8 cellular contexts compared by ENCODE assay signal in the genomic region with DNA sequence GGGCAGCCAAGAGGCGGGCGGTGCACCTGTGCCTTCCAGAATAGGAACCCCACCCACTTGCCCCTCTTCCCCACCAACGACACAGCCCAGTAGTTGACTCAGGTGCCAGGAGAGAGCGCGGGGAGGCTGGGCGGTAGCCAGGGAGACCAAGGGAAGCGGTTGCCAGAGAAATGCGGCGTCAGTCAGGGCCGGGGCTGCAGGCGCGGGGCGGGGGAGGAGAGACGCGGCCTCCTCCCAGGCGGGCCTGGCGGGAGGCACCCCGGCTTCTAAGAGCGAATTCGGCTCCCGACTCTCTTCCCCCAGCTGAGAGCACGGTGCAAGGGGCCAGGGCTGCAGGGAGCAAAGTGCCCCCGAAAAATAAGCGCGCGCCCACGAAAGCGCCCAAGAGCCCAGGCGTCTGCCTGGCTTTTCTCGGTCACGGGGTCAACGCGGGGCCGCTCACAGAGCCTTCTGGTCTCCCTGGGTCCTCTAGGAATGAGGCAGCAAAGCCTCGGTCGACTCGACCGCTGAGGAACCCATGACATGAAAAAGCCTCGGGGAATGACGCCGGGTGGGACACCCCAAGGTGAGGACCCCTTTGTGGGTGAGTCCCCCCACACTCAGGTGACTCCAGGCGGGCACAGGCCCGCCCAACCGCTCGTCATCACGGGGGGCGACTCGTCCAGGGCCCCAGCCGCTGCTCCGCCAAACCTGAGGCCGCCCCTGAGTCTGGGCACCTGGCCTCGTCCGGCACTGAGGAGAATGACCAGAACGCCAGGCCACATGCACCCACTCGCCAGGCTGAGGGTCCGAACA. TPM values are rescaled to one million over a fixed set of nuclear protein-coding genes. Genes with fewer than 3 reads are reported as not detected.
DNase-seq lines count a peak whose midpoint lies in the region; ATAC-seq, FAIRE-seq and TF ChIP-seq lines count a peak whose summit lies in the region.

No MANE protein-coding gene starts in this region.

- no peak for TF ChIP-seq EP300 in K562 (IDR thresholded peaks at IDR 0.05; ENCODE audit: low read length)

- H3K4me1 ChIP-seq in ACC112 (ENCODE audit: control insufficient read depth, insufficient read depth, low read length, unreplicated experiment) (peaks cover 12% of the 10 kb centered on the region), K562 (replicated peaks in 1 of 2; ENCODE audit: control insufficient read depth in 2 of 2, insufficient read depth in 2 of 2, low read length in 2 of 2) (peaks cover 45 to 60% of the 10 kb centered on the region in 2 experiments), muscle layer of colon (ENCODE audit: insufficient read depth, low read length) (peaks cover 5% of the 10 kb centered on the region)

- H3K79me2 ChIP-seq in ACC112 (ENCODE audit: control insufficient read depth, insufficient read depth, low read length, unreplicated experiment) (no peaks in the 10 kb centered on the region), K562 (ENCODE audit: control insufficient read depth, insufficient read depth, low read length) (peaks cover 57% of the 10 kb centered on the region)

- DNase-seq in Jurkat, Clone E6-1 (ENCODE audit: low read depth, low spot score): no peak
- DNase-seq in K562 (ENCODE audit: extremely low read depth in 1 of 4, low spot score in 3 of 4): peak; percentile 57 to 79 (median 70)
- DNase-seq in AG08395 (ENCODE audit: low spot score): no peak
- no peak for DNase-seq in 8988T

- FAIRE-seq in K562 (lab: Jason Lieb, UNC): no peak

- H3K27me3 ChIP-seq in ACC112 (ENCODE audit: insufficient read depth, low read length): peaks cover 21% of the 10 kb centered on the region
- H3K27me3 ChIP-seq in K562 (ENCODE audit: control insufficient read depth in 2 of 2, insufficient read depth in 2 of 2, low read length in 2 of 2): no peaks in the 10 kb centered on the region
- H3K27me3 ChIP-seq in muscle layer of colon (ENCODE audit: control insufficient read depth in 1 of 2, insufficient read depth in 2 of 2, low read length in 2 of 2): peaks cover 0 to 23% of the 10 kb centered on the region in 2 donors

- no peak; the same call in 1 of the 2 replicates for TF ChIP-seq POLR2A in K562 (conservative IDR thresholded peaks at IDR 0.05)

- BruUV-seq in K562 (replicated peaks; lab: Mats Ljungman, UMichigan): TSS peak; percentile 37

- CTCF ChIA-PET in K562 (lab: Yijun Ruan, JAX; ENCODE audit: low intra/inter-chr PET ratio): no interaction called here

- no peaks in the 10 kb centered on the region for H3K9me3 ChIP-seq in K562 (replicated peaks; ENCODE audit: control insufficient read depth, insufficient read depth, low read depth, low read length)
- H3K9me3 ChIP-seq in muscle layer of colon (ENCODE audit: low read length): no peaks in the 10 kb centered on the region

- peak overlapping the region; percentile 91 for H2AFZ ChIP-seq in ACC112 (ENCODE audit: low read length, unreplicated experiment)
- H2AFZ ChIP-seq in K562 (ENCODE audit: low read depth, low read length): peak overlapping the region; percentile 84

- WGBS in K562 (ENCODE audit: insufficient coverage, low coverage, missing lambda C conversion rate): 4% methylated on average over 49 of the region's 56 CpGs

- H3K36me3 ChIP-seq in ACC112 (ENCODE audit: insufficient read depth, low read length) (no peaks in the 10 kb centered on the region), K562 (ENCODE audit: control insufficient read depth, insufficient read depth, low read length) (no peaks in the 10 kb centered on the region), muscle layer of colon (ENCODE audit: insufficient read depth, low read length) (no peaks in the 10 kb centered on the region)

- no peak for TF ChIP-seq CTCF in K562 (IDR thresholded peaks at IDR 0.05 in 2 of 3, conservative IDR thresholded peaks at IDR 0.05 in 1 of 3; ENCODE audit: insufficient read depth in 2 of 3, low read depth in 1 of 3, low read length in 3 of 3)

- no peak for TF ChIP-seq RAD21 in K562 (CRISPR knock-in tag; conservative IDR thresholded peaks at IDR 0.05 in 1 of 2, IDR thresholded peaks at IDR 0.05 in 1 of 2)

- peak; percentile 70 for ATAC-seq in K562
- ATAC-seq in GM18511 (IDR thresholded peaks at IDR 0.05; ENCODE audit: unreplicated experiment): no peak
- no peak for ATAC-seq in GM18873 (IDR thresholded peaks at IDR 0.05; ENCODE audit: low FRiP score, unreplicated experiment)

- peak overlapping the region; percentile 91 for H3K4me3 ChIP-seq in ACC112 (ENCODE audit: low read depth, low read length)
- H3K4me3 ChIP-seq in Jurkat, Clone E6-1 (ENCODE audit: low read length): peak overlapping the region; percentile 55; the same call in 1 of the 2 replicates
- H3K4me3 ChIP-seq in K562: peak overlapping the region; percentile 44
- H3K4me3 ChIP-seq in muscle layer of colon (ENCODE audit: low read depth in 1 of 2, low read length in 2 of 2): peak overlapping the region; percentile 55 to 56

- intact Hi-C loops in K562 (cut with micrococcal nuclease): loop anchor here (2.0 to 10.0 kb wide), 2 partner anchors 106 to 158 kb away; partner anchors contain the start of genes FSD2, RPS17 and WHAMM

- no peaks in the 10 kb centered on the region for H3K9me1 ChIP-seq in K562 (ENCODE audit: control insufficient read depth, insufficient read depth, low read length)

- H3K27ac ChIP-seq in ACC112 (ENCODE audit: low read depth, low read length): no peak overlapping the region
- H3K27ac ChIP-seq in K562 (ENCODE audit: extremely low read depth, low read depth, low read length): peak overlapping the region; percentile 90
- H3K27ac ChIP-seq in muscle layer of colon (ENCODE audit: low read depth, low read length): no peak overlapping the region

- H3K9ac ChIP-seq in K562 (ENCODE audit: insufficient read depth in 1 of 2, low read depth in 2 of 2, low read length in 2 of 2) (peak overlapping the region; percentile 74 to 91), muscle layer of colon (ENCODE audit: low read length) (no peak overlapping the region)

- peak overlapping the region; percentile 83 for H3K4me2 ChIP-seq in K562 (ENCODE audit: insufficient read depth, low read length)

- H4K20me1 ChIP-seq in K562 (replicated peaks; ENCODE audit: control insufficient read depth, insufficient read depth, low read length): no peaks in the 10 kb centered on the region

- in situ Hi-C loops in K562 (cut with MboI): no loop called here

- POLR2A ChIA-PET in K562 (lab: Yijun Ruan, JAX): interaction anchor here (0.6 to 2.8 kb wide), 10 partner anchors 8 to 158 kb away, joined by 3 to 12 read pairs (median 3); partner anchors contain the start of gene RPS17

TF ChIP-seq in K562, 482 proteins besides CTCF, POLR2A, EP300 and RAD21 (continues in another document):
- peak; percentile 14; the same call in 1 of the 2 replicates for TF ChIP-seq C11orf30 (IDR thresholded peaks at IDR 0.05; ENCODE audit: low read depth)
- TF ChIP-seq, protein P1, sequence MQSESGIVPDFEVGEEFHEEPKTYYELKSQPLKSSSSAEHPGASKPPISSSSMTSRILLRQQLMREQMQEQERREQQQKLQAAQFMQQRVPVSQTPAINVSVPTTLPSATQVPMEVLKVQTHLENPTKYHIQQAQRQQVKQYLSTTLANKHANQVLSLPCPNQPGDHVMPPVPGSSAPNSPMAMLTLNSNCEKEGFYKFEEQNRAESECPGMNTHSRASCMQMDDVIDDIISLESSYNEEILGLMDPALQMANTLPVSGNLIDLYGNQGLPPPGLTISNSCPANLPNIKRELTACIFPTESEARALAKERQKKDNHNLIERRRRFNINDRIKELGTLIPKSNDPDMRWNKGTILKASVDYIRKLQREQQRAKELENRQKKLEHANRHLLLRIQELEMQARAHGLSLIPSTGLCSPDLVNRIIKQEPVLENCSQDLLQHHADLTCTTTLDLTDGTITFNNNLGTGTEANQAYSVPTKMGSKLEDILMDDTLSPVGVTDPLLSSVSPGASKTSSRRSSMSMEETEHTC (IDR thresholded peaks at IDR 0.05): no peak
- peak; percentile 7 for TF ChIP-seq TBP (optimal IDR thresholded peaks at IDR 0.05; ENCODE audit: low read depth, low read length)
- 0 out of 2 replicates have a peak, but pooled peaks have one; percentile 9 for TF ChIP-seq ARID1B (IDR thresholded peaks at IDR 0.05)
- no peak for TF ChIP-seq SRSF1 (IDR thresholded peaks at IDR 0.05; ENCODE audit: low read depth, low read length)
- TF ChIP-seq PRMT5 (CRISPR knock-in tag; IDR thresholded peaks at IDR 0.05): no peak
- no peak for TF ChIP-seq ZNF280A (IDR thresholded peaks at IDR 0.05; ENCODE audit: low read depth, partially characterized antibody)
- no peak for TF ChIP-seq ATF1 (CRISPR knock-in tag; IDR thresholded peaks at IDR 0.05)
- peak; percentile 8; the same call in 1 of the 2 replicates for TF ChIP-seq ATF1 (tag; IDR thresholded peaks at IDR 0.05)

RNA-seq across cellular contexts. Expression of gene CPEB1, which starts 0.7 kb away (rescaled TPM):
- 11.6 TPM for polyA plus RNA-seq in Jurkat, Clone E6-1 (2012; ENCODE audit: insufficient read depth, insufficient read length)
- 28.7 and 54.4 TPM in 2 replicates for total RNA-seq in K562 (2011; cell fraction: chromatin; rRNA removed; ENCODE audit: low replicate concordance)
- 20.5 and 27.2 TPM in 2 replicates for total RNA-seq in K562 (2011; cell fraction: nucleolus; rRNA removed)
- total RNA-seq in K562 (2011; cell fraction: nucleoplasm; rRNA removed): 38.1 and 39.1 TPM in 2 replicates
- total RNA-seq in K562 (2014; rRNA removed) (6.3 and 10.9 TPM in 2 replicates), K562 (2014; rRNA removed; fragmentation: Illumina TruSeq; extraction: Trizol) (8.9 and 9.7 TPM in 2 replicates), K562 (2015; rRNA removed; fragmentation: Illumina TruSeq; extraction: Trizol) (10.2 and 10.5 TPM in 2 replicates), K562 (2021) (13.4 and 13.7 TPM in 2 replicates)
- polyA plus RNA-seq in K562 (2011; rRNA removed) (11.3 and 19.7 TPM in 2 replicates), K562 (2014; fragmentation: Illumina TruSeq; extraction: Trizol) (9.1 and 11.0 TPM in 2 replicates), K562 (2014; fragmentation: Nextera tagmentation; extraction: Ambion mirVana) (1 to 10 TPM; 2.2 to 2.8 TPM), K562 (2014; rRNA removed) (8.9 and 9.8 TPM in 2 replicates)
- 8.0 and 10.2 TPM in 2 replicates for polyA plus RNA-seq in K562 (2011; cell fraction: cytosol; rRNA removed)
- polyA plus RNA-seq in K562 (2011; cell fraction: nucleus; rRNA removed): 82.3 and 90.6 TPM in 2 replicates
- 12.4 and 14.5 TPM in 2 replicates for polyA plus RNA-seq in K562 (2012)
- polyA minus RNA-seq in K562 (2011; rRNA and poly(A)+ RNA removed): 21.3 and 24.0 TPM in 2 replicates
- polyA minus RNA-seq in K562 (2011; cell fraction: cytosol; rRNA and poly(A)+ RNA removed): 14.0 and 15.8 TPM in 2 replicates
- polyA minus RNA-seq in K562 (2011; cell fraction: nucleus; rRNA and poly(A)+ RNA removed): 30.6 and 37.4 TPM in 2 replicates

Comparison
In these comparisons a context has a peak if more than half of its experiments do, and no peak if none do; other contexts are left out.
1. DNase-seq: peak in K562 (4 of 4); none in Jurkat, Clone E6-1 (single experiment), AG08395 (single experiment) and 8988T (single experiment).
2. Peak in every context shown above with its lines, with median percentiles within 50 percentile points of each other: H3K4me3 ChIP-seq.